8 cellular contexts compared by ENCODE assay signal in genomic region chr22:43110444-43110926, GRCh38. TPM values are rescaled to one million over a fixed set of nuclear protein-coding genes. Genes with fewer than 3 reads are reported as not detected.
DNase-seq lines count a peak whose midpoint lies in the region; ATAC-seq, FAIRE-seq and TF ChIP-seq lines count a peak whose summit lies in the region.

Gene BIK (plus strand): TSS chr22:43110750. CDS start chr22:43124023, 13,273 bp downstream.

- H3K4me1 ChIP-seq in muscle layer of duodenum (ENCODE audit: control insufficient read depth in 1 of 2, insufficient read depth in 2 of 2, low read length in 2 of 2), result peaks cover 0 to 16% of the 10 kb centered on the region in 2 donors

- H3K36me3 Mint-ChIP-seq in activated CD8-positive, alpha-beta T cell treated with anti-CD3 and anti-CD28 coated beads for 36 hours (ENCODE audit: low read depth), result no peaks in the 10 kb centered on the region
- no peaks in the 10 kb centered on the region for H3K36me3 Mint-ChIP-seq in endothelial cell (ENCODE audit: low read depth, unreplicated experiment)
- H3K36me3 Mint-ChIP-seq in type B pancreatic cell, result no peaks in the 10 kb centered on the region

- no peaks in the 10 kb centered on the region for H3K9me3 ChIP-seq in muscle layer of duodenum (ENCODE audit: control insufficient read depth in 1 of 2, low read length in 2 of 2)

- no peaks in the 10 kb centered on the region for H3K36me3 ChIP-seq in muscle layer of duodenum (ENCODE audit: control insufficient read depth in 1 of 2, insufficient read depth in 2 of 2, low read length in 2 of 2)

- TF ChIP-seq CTCF in AG04449 (IDR thresholded peaks at IDR 0.05; ENCODE audit: insufficient read depth, low read length, missing control alignments) (peak; percentile 27), endothelial cell (IDR thresholded peaks at IDR 0.05; ENCODE audit: unreplicated experiment) (no peak), type B pancreatic cell (conservative IDR thresholded peaks at IDR 0.05) (peak; percentile 22)
- no peak for TF ChIP-seq CTCF in activated CD8-positive, alpha-beta T cell treated with anti-CD3 and anti-CD28 coated beads for 36 hours (IDR thresholded peaks at IDR 0.05)

- no peak within 1 kb of the TSS for H3K27ac ChIP-seq in muscle layer of duodenum (ENCODE audit: low read length)

- ATAC-seq in activated CD8-positive, alpha-beta T cell treated with anti-CD3 and anti-CD28 coated beads for 36 hours, result peak; percentile 63
- no peak for ATAC-seq in HG03025 (IDR thresholded peaks at IDR 0.05; ENCODE audit: low FRiP score, unreplicated experiment)

- DNase-seq in AG04449 (ENCODE audit: low read depth, low spot score) (no peak), GM19239 (ENCODE audit: insufficient read length, low spot score) (no peak), NCI-H2171 (lab: John Stamatoyannopoulos, UW) (peak; percentile 57), endothelial cell (ENCODE audit: low spot score) (peak; percentile 50), type B pancreatic cell (ENCODE audit: extremely low spot score, unreplicated experiment) (no peak)
- peak; percentile 44 for DNase-seq in activated CD8-positive, alpha-beta T cell treated with anti-CD3 and anti-CD28 coated beads for 36 hours

- H3K27ac Mint-ChIP-seq in activated CD8-positive, alpha-beta T cell treated with anti-CD3 and anti-CD28 coated beads for 36 hours, result no peak within 1 kb of the TSS
- H3K27ac Mint-ChIP-seq in endothelial cell (ENCODE audit: unreplicated experiment) (no peak within 1 kb of the TSS), type B pancreatic cell (peak within 1 kb of the TSS; percentile 79)

- intact Hi-C loops in activated CD8-positive, alpha-beta T cell treated with anti-CD3 and anti-CD28 coated beads for 36 hours (cut with micrococcal nuclease), result no loop called here

- H3K9me3 Mint-ChIP-seq in activated CD8-positive, alpha-beta T cell treated with anti-CD3 and anti-CD28 coated beads for 36 hours, result no peaks in the 10 kb centered on the region
- no peaks in the 10 kb centered on the region for H3K9me3 Mint-ChIP-seq in endothelial cell (ENCODE audit: unreplicated experiment)
- no peaks in the 10 kb centered on the region for H3K9me3 Mint-ChIP-seq in type B pancreatic cell

- H3K27me3 Mint-ChIP-seq in activated CD8-positive, alpha-beta T cell treated with anti-CD3 and anti-CD28 coated beads for 36 hours, result peaks cover 3% of the 10 kb centered on the region
- H3K27me3 Mint-ChIP-seq in endothelial cell (ENCODE audit: unreplicated experiment), result peaks cover 15% of the 10 kb centered on the region
- H3K27me3 Mint-ChIP-seq in type B pancreatic cell, result peaks cover 39% of the 10 kb centered on the region

- peak; percentile 93 for FAIRE-seq in GM19239 (lab: Jason Lieb, UNC)

- POLR2A ChIA-PET in AG04449 (lab: Yijun Ruan, JAX), result no interaction called here
- POLR2A ChIA-PET in activated CD8-positive, alpha-beta T cell treated with anti-CD3 and anti-CD28 coated beads for 36 hours (lab: Charles Lee), result interaction anchor here (1.0 to 1.3 kb wide), 2 partner anchors 9 to 24 kb away, joined by 3 read pairs; no protein-coding TSS in a partner anchor

- peaks cover 9% of the 10 kb centered on the region for H3K27me3 ChIP-seq in muscle layer of duodenum (ENCODE audit: low read depth, low read length)

- H3K4me3 ChIP-seq in AG04449 (ENCODE audit: low read depth, low read length), result peak within 1 kb of the TSS; percentile 45
- peak within 1 kb of the TSS; percentile 55 to 71 for H3K4me3 ChIP-seq in muscle layer of duodenum (ENCODE audit: low read depth in 1 of 2, low read length in 2 of 2)

- peak within 1 kb of the TSS; percentile 73 for H3K4me3 Mint-ChIP-seq in activated CD8-positive, alpha-beta T cell treated with anti-CD3 and anti-CD28 coated beads for 36 hours
- H3K4me3 Mint-ChIP-seq in endothelial cell (ENCODE audit: unreplicated experiment) (peak within 1 kb of the TSS; percentile 85), type B pancreatic cell (peak within 1 kb of the TSS; percentile 88)

- CTCF ChIA-PET in AG04449 (lab: Yijun Ruan, JAX), result interaction anchor here (0.7 to 1.5 kb wide), 3 partner anchors 9 to 290 kb away, joined by 3 to 4 read pairs (median 3); no protein-coding TSS in a partner anchor
- CTCF ChIA-PET in activated CD8-positive, alpha-beta T cell treated with anti-CD3 and anti-CD28 coated beads for 36 hours (lab: Charles Lee), result interaction anchor here (1.3 to 1.4 kb wide), 2 partner anchors 11 to 12 kb away, joined by 3 read pairs; no protein-coding TSS in a partner anchor

- peaks cover 5% of the 10 kb centered on the region for H3K4me1 Mint-ChIP-seq in activated CD8-positive, alpha-beta T cell treated with anti-CD3 and anti-CD28 coated beads for 36 hours (ENCODE audit: low read depth)
- H3K4me1 Mint-ChIP-seq in endothelial cell (ENCODE audit: unreplicated experiment) (peaks cover 11% of the 10 kb centered on the region), type B pancreatic cell (ENCODE audit: unreplicated experiment) (peaks cover 19% of the 10 kb centered on the region)

RNA-seq across cellular contexts. Expression of gene BIK, which starts in this region (rescaled TPM):
- 1 to 10 TPM; 2.5 to 3.3 TPM for total RNA-seq in activated CD8-positive, alpha-beta T cell treated with anti-CD3 and anti-CD28 coated beads for 36 hours
- total RNA-seq in endothelial cell (ENCODE audit: unreplicated experiment) (0.97 TPM), type B pancreatic cell (ENCODE audit: low replicate concordance) (5.4 and 37.9 TPM in 2 replicates)

Comparison
In these comparisons a context has a peak if more than half of its experiments do, and no peak if none do; other contexts are left out.
1. Peak in DNase-seq in endothelial cell; RNA of the gene not detected or under 1 TPM.
2. DNase-seq: peak in NCI-H2171 (single experiment) and activated CD8-positive, alpha-beta T cell treated with anti-CD3 and anti-CD28 coated beads for 36 hours (single experiment); none in AG04449 (single experiment), GM19239 (single experiment) and type B pancreatic cell (single experiment).
3. CTCF ChIP-seq: peak in AG04449 (single experiment) and type B pancreatic cell (single experiment); none in activated CD8-positive, alpha-beta T cell treated with anti-CD3 and anti-CD28 coated beads for 36 hours (single experiment) and endothelial cell (single experiment).
4. Peak in every context shown above with its lines, with median percentiles within 50 percentile points of each other: H3K4me3 Mint-ChIP-seq.